In the genomic region with DNA sequence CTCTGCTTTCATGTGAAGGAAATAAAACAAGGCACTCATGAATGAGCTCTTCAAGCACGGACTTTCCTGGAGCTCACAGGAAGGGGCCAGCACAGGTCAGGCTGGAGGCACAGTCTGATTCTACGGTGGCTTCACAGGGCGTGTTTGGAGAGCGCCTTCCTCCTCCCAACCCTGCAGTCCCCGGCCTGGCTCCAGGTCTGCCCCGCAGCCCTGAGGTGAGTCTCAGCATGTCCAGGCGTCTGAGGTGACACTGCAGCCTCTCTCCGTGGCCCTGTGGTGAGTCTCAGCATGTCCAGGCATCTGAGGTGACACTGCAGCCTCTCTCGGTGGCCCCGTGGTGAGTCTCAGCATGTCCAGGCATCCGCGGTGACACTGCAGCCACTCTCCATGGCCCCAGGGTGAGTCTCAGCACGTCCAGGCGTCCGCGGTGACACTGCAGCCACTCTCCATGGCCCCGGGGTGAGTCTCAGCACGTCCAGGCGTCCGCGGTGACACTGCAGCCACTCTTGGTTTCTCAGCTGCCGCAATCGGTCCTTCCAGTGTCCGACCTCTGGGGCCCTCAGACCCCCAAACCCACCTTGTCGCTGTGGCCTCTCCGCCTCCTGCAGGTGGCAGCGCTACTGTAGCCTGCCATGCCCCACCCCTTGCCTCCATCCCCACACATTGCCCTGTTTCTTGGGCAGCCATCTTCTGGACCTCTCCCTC, we compare ENCODE assay signal across 23 cellular contexts.
"Had no signal": no experiment of that assay in that cellular context is flagged by ENCODE, and none has a peak within 500 bp of the region (broad histone marks: within the 10 kb centered on the region; RNA-seq: fewer than 3 reads in every experiment).

No MANE protein-coding gene starts in this region.

- H3K27me3 ChIP-seq: colonic mucosa, pancreas, testis, transverse colon had no signal

- H3K27ac Mint-ChIP-seq: activated CD8-positive, alpha-beta T cell treated with anti-CD3 and anti-CD28 coated beads for 36 hours; activated naive CD8-positive, alpha-beta T cell; activated T-helper 2 cell treated with anti-CD3 and anti-CD28 coated beads, Interferon-gamma antibody, Interleukin-2, Interleukin-4, amounts not matched to agents 10 μg/mL and 5 μg/mL and 100 μg/mL, durations not matched to agents 14 hours and 24 hours and 36 hours; immature natural killer cell; nephron progenitor cell had no signal

- H3K36me3 ChIP-seq: colonic mucosa, gastroesophageal sphincter, pancreas, transverse colon had no signal

- H3K27me3 Mint-ChIP-seq: activated naive CD8-positive, alpha-beta T cell had no signal

- H3K36me3 Mint-ChIP-seq: activated naive CD8-positive, alpha-beta T cell; immature natural killer cell had no signal

- H3K27ac ChIP-seq: colonic mucosa, gastroesophageal sphincter, pancreas, psoas muscle, testis, transverse colon had no signal

- H3K4me1 Mint-ChIP-seq: immature natural killer cell, nephron progenitor cell had no signal

- DNase-seq: activated CD4-positive, alpha-beta T cell treated with anti-CD3 and anti-CD28 coated beads for 1 hour; activated CD4-positive, alpha-beta T cell treated with anti-CD3 and anti-CD28 coated beads, Interleukin-2, amount 50 U/mL, for 1 hour; activated CD8-positive, alpha-beta T cell treated with anti-CD3 and anti-CD28 coated beads for 36 hours; activated T-cell treated with anti-CD3 and anti-CD28 coated beads, Interleukin-2, amount 50 U/mL, for 4 hours; anterior cingulate cortex; colonic mucosa; effector CD8-positive, alpha-beta T cell; hypothalamus; immature natural killer cell; mucosa of descending colon; nephron progenitor cell; nucleus accumbens; psoas muscle; stimulated activated CD4-positive, alpha-beta T cell treated with anti-CD3 and anti-CD28 coated beads, Interleukin-2, amount 100 ng/mL, for 48 hours; stimulated activated naive CD8-positive, alpha-beta T cell treated with anti-CD3 and anti-CD28 coated beads, Interleukin-15, Interleukin-2, amounts not matched to agents 100 U/mL and 50 U/mL, for 24 hours; testis; transverse colon had no signal

- FAIRE-seq: bronchial epithelial cell, pancreas had no signal

- H3K9me3 ChIP-seq: colonic mucosa, gastroesophageal sphincter, mucosa of descending colon, pancreas, psoas muscle, testis, transverse colon had no signal

- H3K4me3 Mint-ChIP-seq: activated CD8-positive, alpha-beta T cell treated with anti-CD3 and anti-CD28 coated beads for 36 hours; activated naive CD8-positive, alpha-beta T cell; activated T-cell treated with anti-CD3 and anti-CD28 coated beads, Interleukin-2, amount 50 U/mL, for 4 hours; immature natural killer cell; nephron progenitor cell had no signal

- ATAC-seq: activated CD8-positive, alpha-beta T cell treated with anti-CD3 and anti-CD28 coated beads for 36 hours; activated T-cell treated with anti-CD3 and anti-CD28 coated beads, Interleukin-2, amount 50 U/mL, for 4 hours; gastroesophageal sphincter; left lobe of liver; mucosa of descending colon; pancreas; psoas muscle; stimulated activated naive CD8-positive, alpha-beta T cell treated with anti-CD3 and anti-CD28 coated beads, Interleukin-15, Interleukin-2, amounts not matched to agents 100 U/mL and 50 U/mL, for 24 hours had no signal

- H3K4me3 ChIP-seq: colonic mucosa, gastroesophageal sphincter, mucosa of descending colon, pancreas, psoas muscle, testis, transverse colon had no signal

- H3K4me1 ChIP-seq: colonic mucosa, gastroesophageal sphincter, pancreas, psoas muscle, testis, transverse colon had no signal

- H3K9me3 Mint-ChIP-seq: activated CD8-positive, alpha-beta T cell treated with anti-CD3 and anti-CD28 coated beads for 36 hours; activated T-cell treated with anti-CD3 and anti-CD28 coated beads, Interleukin-2, amount 50 U/mL, for 4 hours; activated T-helper 2 cell treated with anti-CD3 and anti-CD28 coated beads, Interferon-gamma antibody, Interleukin-2, Interleukin-4, amounts not matched to agents 10 μg/mL and 5 μg/mL and 100 μg/mL, durations not matched to agents 14 hours and 24 hours and 36 hours; immature natural killer cell; nephron progenitor cell had no signal
